Comparison of ENCODE assay signal across 8 cellular contexts in genomic region chr17:63621229-63621683, GRCh38. TPM values are rescaled to one million over a fixed set of nuclear protein-coding genes. Genes with fewer than 3 reads are reported as not detected.
DNase-seq lines count a peak whose midpoint lies in the region; ATAC-seq, FAIRE-seq and TF ChIP-seq lines count a peak whose summit lies in the region.

No MANE protein-coding gene starts in this region.

- peaks cover 0 to 8% of the 10 kb centered on the region in 2 experiments for H4K20me1 ChIP-seq in H1 (replicated peaks in 1 of 2; ENCODE audit: control insufficient read depth in 1 of 2, insufficient read depth in 2 of 2, low read length in 2 of 2)

- no peaks in the 10 kb centered on the region for H3K36me3 Mint-ChIP-seq in nephron progenitor cell (ENCODE audit: low read depth)

- no peaks in the 10 kb centered on the region for H3K9me3 ChIP-seq in H1 (ENCODE audit: insufficient read depth in 2 of 2, low read depth in 1 of 2, low read length in 1 of 2)

- no peak overlapping the region for H2BK20ac ChIP-seq in H1 (ENCODE audit: low read length)

- H3K79me1 ChIP-seq in H1 (ENCODE audit: low read depth, low read length), result peaks cover 3% of the 10 kb centered on the region; the same call in 1 of the 2 replicates

- H3K23ac ChIP-seq in H1 (ENCODE audit: insufficient read length), result no peak overlapping the region

- peak overlapping the region; percentile 93 for H2BK5ac ChIP-seq in H1 (ENCODE audit: low read depth, low read length)

- ATAC-seq in HG03571 (IDR thresholded peaks at IDR 0.05; ENCODE audit: unreplicated experiment) (no peak), GM18517 (IDR thresholded peaks at IDR 0.05; ENCODE audit: unreplicated experiment) (no peak)

- H4K91ac ChIP-seq in H1 (replicated peaks; ENCODE audit: insufficient read length, low read length), result no peak overlapping the region

- H3K56ac ChIP-seq in H1 (replicated peaks; ENCODE audit: insufficient read length, low read depth, low read length), result peak overlapping the region; percentile 9

- no peak overlapping the region for H3K27ac Mint-ChIP-seq in nephron progenitor cell

- H4K8ac ChIP-seq in H1 (ENCODE audit: extremely low read depth, insufficient read depth, low read length), result peak overlapping the region; percentile 96

- peak overlapping the region; percentile 97 for H3K18ac ChIP-seq in H1 (ENCODE audit: extremely low read depth, low read length)

- no peak overlapping the region for H2BK15ac ChIP-seq in H1 (ENCODE audit: low read length)

- no peak overlapping the region for H2AFZ ChIP-seq in H1 (ENCODE audit: low read length)

- peak overlapping the region; percentile 70 for H3K27ac ChIP-seq in C4-2B
- peak overlapping the region; percentile 41; the same call in 1 of the 2 replicates for H3K27ac ChIP-seq in H1 (ENCODE audit: low read depth, low read length)

- no peak for FAIRE-seq in H1 (lab: Jason Lieb, UNC)

- no peak overlapping the region for H2BK12ac ChIP-seq in H1 (ENCODE audit: low read depth, low read length)

- CTCF ChIA-PET in H1 (lab: Charles Lee; ENCODE audit: partially characterized antibody), result interaction anchor here (0.6 to 4.1 kb wide), 5 partner anchors 9 to 215 kb away, joined by 3 to 22 read pairs (median 3); no protein-coding TSS in a partner anchor

- H4K5ac ChIP-seq in H1 (ENCODE audit: insufficient read length, low read depth, low read length), result peak overlapping the region; percentile 95

- H3K36me3 ChIP-seq in H1 (ENCODE audit: control insufficient read depth in 2 of 4, insufficient read depth in 4 of 4, low read length in 3 of 4), result no peaks in the 10 kb centered on the region

- TF ChIP-seq CTCF in C4-2B (conservative IDR thresholded peaks at IDR 0.05) (no peak), H1 (IDR thresholded peaks at IDR 0.05; ENCODE audit: control extremely low read depth in 1 of 3, insufficient read depth in 1 of 3, low read depth in 1 of 3, low read length in 3 of 3) (no peak), nephron progenitor cell (IDR thresholded peaks at IDR 0.05) (no peak)

- no peaks in the 10 kb centered on the region for H3K27me3 ChIP-seq in H1 (replicated peaks in 1 of 4; ENCODE audit: control insufficient read depth in 3 of 4, extremely low read depth in 1 of 4, insufficient read depth in 3 of 4, low read length in 3 of 4)

- WGBS in H1 (ENCODE audit: extremely low coverage in 1 of 2, insufficient coverage in 1 of 2, insufficient read length in 1 of 2, insufficient replicate concordance in 2 of 2, low coverage in 1 of 2, low lambda C conversion rate in 2 of 2, missing lambda C conversion rate in 1 of 2), 2 experiments, result 16% methylated on average over 7 of the region's 10 CpGs; no CpG with 5 or more reads in 1 of the 2 experiments

- peaks cover 12% of the 10 kb centered on the region for H3K27me3 Mint-ChIP-seq in nephron progenitor cell (ENCODE audit: low read depth, poor library complexity)

- H2AK5ac ChIP-seq in H1 (ENCODE audit: low read depth, low read length), result no peak overlapping the region

- H3K9me3 Mint-ChIP-seq in nephron progenitor cell, result no peaks in the 10 kb centered on the region

- peaks cover 6% of the 10 kb centered on the region for H3K23me2 ChIP-seq in H1 (ENCODE audit: low read depth, low read length)

- no peak overlapping the region for H3K14ac ChIP-seq in H1 (ENCODE audit: insufficient read length)

- TF ChIP-seq POLR2A in H1 (IDR thresholded peaks at IDR 0.05; ENCODE audit: control extremely low read depth in 1 of 2, low read depth in 2 of 2, low read length in 2 of 2), result no peak

- no peak overlapping the region for H2BK120ac ChIP-seq in H1 (replicated peaks; ENCODE audit: low read depth, low read length)

- TF ChIP-seq RAD21 in H1 (IDR thresholded peaks at IDR 0.05 in 1 of 2, conservative IDR thresholded peaks at IDR 0.05 in 1 of 2; ENCODE audit: low read depth in 2 of 2, low read length in 2 of 2), result no peak

- peaks cover 5 to 26% of the 10 kb centered on the region in 2 experiments for H3K79me2 ChIP-seq in H1 (ENCODE audit: control insufficient read depth in 1 of 2, insufficient read depth in 2 of 2, low read length in 2 of 2)

- H3K4me1 Mint-ChIP-seq in nephron progenitor cell, result peaks cover 40% of the 10 kb centered on the region

- peak overlapping the region; percentile 46 to 82 (median 66) for H3K4me3 ChIP-seq in H1 (ENCODE audit: extremely low read depth in 1 of 4, insufficient read depth in 2 of 4, low read depth in 3 of 4, low read length in 4 of 4)

- DNase-seq in NCI-H226 (peak; percentile 2), H1 (ENCODE audit: low read depth in 1 of 2, low spot score in 2 of 2) (no peak), nephron progenitor cell (no peak), NCI-H1694 (lab: John Stamatoyannopoulos, UW) (no peak), NCI-H146 (lab: John Stamatoyannopoulos, UW) (no peak)

- no peak overlapping the region for H3K4ac ChIP-seq in H1 (replicated peaks; ENCODE audit: insufficient read length, low read depth, low read length)

- H3K4me2 ChIP-seq in H1 (ENCODE audit: insufficient read depth in 1 of 2, low read depth in 2 of 2, low read length in 2 of 2), result peak overlapping the region; percentile 49 to 70; a peak in 3 of 4 replicates

- POLR2A ChIA-PET in H1 (lab: Charles Lee; ENCODE audit: partially characterized antibody), result interaction anchor here (0.7 to 1.8 kb wide), 9 partner anchors 9 to 145 kb away, joined by 3 to 9 read pairs (median 4); partner anchors contain the start of gene ACE

- peaks cover 2 to 5% (median 3%) of the 10 kb centered on the region in 4 experiments; a peak in 3 of 7 replicates for H3K4me1 ChIP-seq in H1 (replicated peaks in 1 of 4; ENCODE audit: control insufficient read depth in 3 of 4, insufficient read depth in 4 of 4, low read length in 3 of 4)

- H3K9ac ChIP-seq in H1 (replicated peaks in 1 of 4; ENCODE audit: extremely low read depth in 1 of 4, low read depth in 3 of 4, low read length in 3 of 4), result peak overlapping the region in 3 of 4 experiments; percentile 59 to 65 (median 62); a peak in 5 of 7 replicates

- H3K4me3 Mint-ChIP-seq in nephron progenitor cell, result peak overlapping the region; percentile 87

- no peak for TF ChIP-seq EP300 in H1 (IDR thresholded peaks at IDR 0.05; ENCODE audit: borderline replicate concordance in 1 of 2, low read depth in 2 of 2, low read length in 2 of 2)

TF ChIP-seq in H1, 55 proteins besides CTCF, POLR2A, EP300 and RAD21:
- peak; percentile 35; the same call in 1 of the 2 replicates for TF ChIP-seq E2F6 (IDR thresholded peaks at IDR 0.05)
- TF ChIP-seq SIN3A (conservative IDR thresholded peaks at IDR 0.05 in 1 of 2, IDR thresholded peaks at IDR 0.05 in 1 of 2; ENCODE audit: low read depth in 1 of 2, low read length in 2 of 2), result no peak
- no peak for TF ChIP-seq YY1 (IDR thresholded peaks at IDR 0.05; ENCODE audit: low read depth, low read length)
- TF ChIP-seq EZH2 (IDR thresholded peaks at IDR 0.05; ENCODE audit: low read depth, low read length, severe bottlenecking), result no peak

RNA-seq across cellular contexts. Expression of gene MAP3K3, which starts 1.0 kb away (rescaled TPM):
- 21.0 and 22.6 TPM in 2 replicates for total RNA-seq in H1 (2021; fragmentation: NEBNext Ultra II Directional; extraction: Animal tissue kit (Norgen Biotek cat#: 25700))
- 10.3 and 14.8 TPM in 2 replicates for polyA plus RNA-seq in H1 (2011; rRNA removed)
- polyA plus RNA-seq in H1 (2011; cell fraction: cytosol; rRNA removed), result 16.3 TPM
- polyA plus RNA-seq in H1 (2011; cell fraction: nucleus; rRNA removed), result 27.5 TPM
- 15.0 to 17.6 TPM (median 16.1 TPM) in 4 replicates for polyA plus RNA-seq in H1 (2012, experiment 1 of 2)
- 12.6 TPM for polyA plus RNA-seq in H1 (2012, experiment 2 of 2)
- polyA plus RNA-seq in H1 (2013, experiment 1 of 2), result 10.8 TPM
- polyA plus RNA-seq in H1 (2013, experiment 2 of 2), result 9.9 TPM
- 24.9 and 25.8 TPM in 2 replicates for polyA minus RNA-seq in H1 (2011; rRNA and poly(A)+ RNA removed)
- polyA minus RNA-seq in H1 (2011; cell fraction: cytosol; rRNA and poly(A)+ RNA removed), result 12.1 TPM
- polyA minus RNA-seq in H1 (2011; cell fraction: nucleus; rRNA and poly(A)+ RNA removed), result 24.1 TPM

RNA-seq across cellular contexts. Expression of gene TACO1, which starts 20.6 kb away (rescaled TPM):
- 23.6 and 24.0 TPM in 2 replicates for total RNA-seq in H1 (2021; fragmentation: NEBNext Ultra II Directional; extraction: Animal tissue kit (Norgen Biotek cat#: 25700))
- 19.1 and 19.8 TPM in 2 replicates for polyA plus RNA-seq in H1 (2011; rRNA removed)
- polyA plus RNA-seq in H1 (2011; cell fraction: cytosol; rRNA removed), result 25.5 TPM
- polyA plus RNA-seq in H1 (2011; cell fraction: nucleus; rRNA removed), result 19.6 TPM
- 18.3 to 26.4 TPM (median 25.0 TPM) in 4 replicates for polyA plus RNA-seq in H1 (2012, experiment 1 of 2)
- polyA plus RNA-seq in H1 (2012, experiment 2 of 2), result 31.7 TPM
- polyA plus RNA-seq in H1 (2013, experiment 1 of 2), result 15.2 TPM
- 14.6 TPM for polyA plus RNA-seq in H1 (2013, experiment 2 of 2)
- polyA minus RNA-seq in H1 (2011; rRNA and poly(A)+ RNA removed), result 14.9 and 15.3 TPM in 2 replicates
- polyA minus RNA-seq in H1 (2011; cell fraction: cytosol; rRNA and poly(A)+ RNA removed), result 9.7 TPM
- 9.1 TPM for polyA minus RNA-seq in H1 (2011; cell fraction: nucleus; rRNA and poly(A)+ RNA removed)
